27 cellular contexts compared by ENCODE assay signal in genomic region chrX:25337841-25338240, GRCh38.
"Had no signal": no experiment of that assay in that cellular context is flagged by ENCODE, and none has a peak within 500 bp of the region (broad histone marks: within the 10 kb centered on the region; RNA-seq: fewer than 3 reads in every experiment).

No MANE protein-coding gene starts in this region.

- H3K9me3 ChIP-seq: gastroesophageal sphincter, lower lobe of right lung, prostate gland, suprapubic skin, transverse colon, upper lobe of right lung, uterus had no signal

- H3K27ac ChIP-seq: epithelial cell of prostate, foreskin keratinocyte, gastroesophageal sphincter, heart left ventricle, hepatocyte, lower lobe of right lung, prostate gland, right atrium auricular region, suprapubic skin, transverse colon, upper lobe of right lung, uterus had no signal

- H3K4me3 ChIP-seq: gastroesophageal sphincter, heart left ventricle, hepatocyte, lower lobe of right lung, prostate gland, right atrium auricular region, smooth muscle cell, suprapubic skin, transverse colon, upper lobe of right lung, uterus had no signal

- ATAC-seq: esophagus mucosa; foreskin keratinocyte; gastroesophageal sphincter; heart left ventricle; left ventricle myocardium superior; lower lobe of right lung; naive thymus-derived CD8-positive, alpha-beta T cell; sciatic nerve; stimulated activated naive CD8-positive, alpha-beta T cell treated with anti-CD3 and anti-CD28 coated beads, Interleukin-15, amount 100 ng/mL, for 72 hours; upper lobe of right lung had no signal

- H3K27me3 ChIP-seq: foreskin keratinocyte, gastroesophageal sphincter, heart left ventricle, hepatocyte, right atrium auricular region, suprapubic skin, transverse colon, upper lobe of right lung, uterus had no signal

- DNase-seq: effector CD8-positive, alpha-beta T cell; endodermal cell; foreskin keratinocyte; heart left ventricle; left ventricle myocardium superior; lower lobe of right lung; naive thymus-derived CD8-positive, alpha-beta T cell; nephron progenitor cell; nucleus accumbens; stimulated activated CD4-positive, alpha-beta T cell treated with anti-CD3 and anti-CD28 coated beads, Interleukin-12 subunit alpha, Interleukin-12 subunit beta, amount 100 ng/mL, for 4 hours; stimulated activated CD4-positive, alpha-beta T cell treated with anti-CD3 and anti-CD28 coated beads, Interleukin-1b, Interleukin-23, amount 100 ng/mL, for 48 hours; stimulated activated CD4-positive, alpha-beta T cell treated with anti-CD3 and anti-CD28 coated beads, Interleukin-4, amount 100 ng/mL, for 1 hour; stimulated activated CD8-positive, alpha-beta memory T cell treated with anti-CD3 and anti-CD28 coated beads, Interleukin-4, amount 100 ng/mL, for 48 hours; stimulated activated naive CD4-positive, alpha-beta T cell; stimulated activated naive CD8-positive, alpha-beta T cell treated with anti-CD3 and anti-CD28 coated beads, Interleukin-15, amount 100 ng/mL, for 72 hours; transverse colon; upper lobe of right lung; uterus had no signal

- H3K36me3 ChIP-seq: gastroesophageal sphincter, heart left ventricle, lower lobe of right lung, prostate gland, right atrium auricular region, suprapubic skin, transverse colon, upper lobe of right lung, uterus had no signal
